In the genomic region with DNA sequence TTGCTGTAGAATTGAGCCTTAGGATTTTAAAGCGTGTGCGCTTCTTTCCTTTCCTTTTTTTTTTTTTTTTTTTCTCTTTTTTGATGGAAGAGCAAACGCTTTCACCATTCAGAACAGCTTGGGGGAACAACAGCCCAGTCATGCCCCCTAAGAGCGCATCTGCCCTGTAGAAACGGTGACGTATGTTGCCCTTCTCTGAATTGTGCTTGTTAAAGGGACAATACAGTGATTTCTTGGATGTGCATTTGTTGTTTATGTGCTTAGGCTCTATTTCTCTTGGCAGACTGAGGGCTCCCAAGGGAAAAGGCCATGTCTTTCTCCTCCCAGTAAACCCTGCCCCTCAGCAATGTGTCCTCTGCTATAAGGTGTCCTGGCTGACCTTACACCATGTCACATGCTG, we compare ENCODE assay signal across 21 cellular contexts.
"Had no signal": no experiment of that assay in that cellular context is flagged by ENCODE, and none has a peak within 500 bp of the region (broad histone marks: within the 10 kb centered on the region; RNA-seq: fewer than 3 reads in every experiment).

No MANE protein-coding gene starts in this region.

- H3K9ac ChIP-seq: parathyroid adenoma had no signal

- H3K9me3 ChIP-seq: heart right ventricle, left lung, neutrophil, right atrium auricular region, suprapubic skin had no signal

- H3K4me1 ChIP-seq: heart right ventricle, left lung, right atrium auricular region, suprapubic skin had no signal

- H3K27ac ChIP-seq: epithelial cell of prostate, heart right ventricle, left lung, neutrophil, parathyroid adenoma, right atrium auricular region, suprapubic skin had no signal

- H2AFZ ChIP-seq: parathyroid adenoma had no signal

- FAIRE-seq: TTC549 had no signal

- DNase-seq: activated CD4-positive, alpha-beta T cell treated with anti-CD3 and anti-CD28 coated beads for 4 hours; activated CD8-positive, alpha-beta T cell treated with anti-CD3 and anti-CD28 coated beads for 36 hours; activated effector memory CD4-positive, alpha-beta T cell treated with anti-CD3 and anti-CD28 coated beads, Interleukin-2, amount 50 U/mL, for 16 hours; activated T-cell treated with anti-CD3 and anti-CD28 coated beads, Interleukin-2, amount 50 U/mL, for 48 hours; effector memory CD8-positive, alpha-beta T cell; foreskin melanocyte; heart right ventricle; islet precursor cell; left lung; naive thymus-derived CD8-positive, alpha-beta T cell; stimulated activated CD4-positive, alpha-beta T cell treated with anti-CD3 and anti-CD28 coated beads, Interleukin-4, amount 100 ng/mL, for 1 hour; stimulated activated naive CD4-positive, alpha-beta T cell; T-helper 17 cell had no signal

- H3K4me3 ChIP-seq: heart right ventricle, left lung, right atrium auricular region, suprapubic skin had no signal

- H3K27me3 ChIP-seq: heart right ventricle, left lung, neutrophil, right atrium auricular region, suprapubic skin had no signal

- H3K36me3 ChIP-seq: heart right ventricle, left lung, neutrophil, right atrium auricular region, suprapubic skin had no signal

- ATAC-seq: activated CD8-positive, alpha-beta T cell treated with anti-CD3 and anti-CD28 coated beads for 36 hours; activated naive CD4-positive, alpha-beta T cell treated with anti-CD3 and anti-CD28 coated beads, Interleukin-2, amount 50 U/mL, for 72 hours; effector memory CD8-positive, alpha-beta T cell; heart right ventricle; left lung; naive thymus-derived CD8-positive, alpha-beta T cell; T-helper 17 cell; WTC11 had no signal
